23 cellular contexts compared by ENCODE assay signal in the genomic region with DNA sequence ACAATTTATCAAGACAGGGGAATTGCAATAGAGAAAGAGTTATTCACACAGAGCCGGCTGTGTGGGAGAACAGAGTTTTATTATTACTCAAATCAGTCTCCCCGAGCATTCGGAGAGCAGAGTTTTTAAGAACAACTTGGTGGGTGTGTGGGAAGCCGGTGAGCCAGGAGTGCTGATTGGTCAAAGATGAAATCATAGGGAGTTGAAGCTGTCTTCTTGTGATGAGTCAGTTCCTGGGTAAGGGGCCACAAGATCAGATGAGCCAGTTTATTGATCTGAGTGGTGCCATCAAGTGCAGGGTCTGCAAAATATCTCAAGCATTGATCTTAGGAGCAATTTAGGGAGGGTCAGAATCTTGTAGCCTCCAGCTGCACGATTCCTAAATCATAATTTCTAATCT. TPM values are rescaled to one million over a fixed set of nuclear protein-coding genes. Genes with fewer than 3 reads are reported as not detected.
DNase-seq lines count a peak whose midpoint lies in the region; ATAC-seq and TF ChIP-seq lines count a peak whose summit lies in the region.
"Had no signal": no experiment of that assay in that cellular context is flagged by ENCODE, and none has a peak within 500 bp of the region (broad histone marks: within the 10 kb centered on the region; RNA-seq: fewer than 3 reads in every experiment).

No MANE protein-coding gene starts in this region.

- H3K9me3 Mint-ChIP-seq in activated CD4-positive, alpha-beta memory T cell treated with anti-CD3 and anti-CD28 coated beads, Interleukin-2, amount 10 ng/mL, durations not matched to agents 7 days and 5 days, result no peaks in the 10 kb centered on the region

- DNase-seq in activated T-cell treated with anti-CD3 and anti-CD28 coated beads for 24 hours (ENCODE audit: low read depth) (peak; percentile 21), activated T-cell treated with anti-CD3 and anti-CD28 coated beads for 4 hours (no peak), osteoblast (ENCODE audit: insufficient read length, low spot score, missing footprints) (no peak), PC-3 (no peak)
- peak; percentile 24 for DNase-seq in activated CD4-positive, alpha-beta memory T cell treated with anti-CD3 and anti-CD28 coated beads, Interleukin-2, amount 10 ng/mL, durations not matched to agents 7 days and 5 days
- peak; percentile 4 for DNase-seq in stimulated activated CD4-positive, alpha-beta T cell treated with anti-CD3 and anti-CD28 coated beads, Interleukin-12 subunit alpha, Interleukin-12 subunit beta, amount 100 ng/mL, for 4 hours
- peak; percentile 62 for DNase-seq in stimulated activated CD8-positive, alpha-beta memory T cell treated with anti-CD3 and anti-CD28 coated beads, Interleukin-4, amount 100 ng/mL, for 48 hours
- DNase-seq in activated CD4-positive, CD25-positive, alpha-beta regulatory T cell (lab: John Stamatoyannopoulos, UW), result no peak
- DNase-seq: adrenal gland, C1 segment of cervical spinal cord, cortex of kidney, glutamatergic neuron, Kasumi-1, left colon, mesenchymal stem cell, NCI-H1048, NCI-H187 treated with DMSO at 0.1 percent for 48 hours, NCI-H774, right lobe of liver, SHP77, testis had no signal

- peaks cover 12% of the 10 kb centered on the region for H3K4me1 Mint-ChIP-seq in activated CD4-positive, alpha-beta memory T cell treated with anti-CD3 and anti-CD28 coated beads, Interleukin-2, amount 10 ng/mL, durations not matched to agents 7 days and 5 days

- no peak overlapping the region for H3K4me3 Mint-ChIP-seq in activated CD4-positive, alpha-beta memory T cell treated with anti-CD3 and anti-CD28 coated beads, Interleukin-2, amount 10 ng/mL, durations not matched to agents 7 days and 5 days

- intact Hi-C loops in PC-3 (cut with micrococcal nuclease), result no loop called here

- H3K27ac Mint-ChIP-seq in activated CD4-positive, alpha-beta memory T cell treated with anti-CD3 and anti-CD28 coated beads, Interleukin-2, amount 10 ng/mL, durations not matched to agents 7 days and 5 days, result peak overlapping the region; percentile 5

- H4K20me1 ChIP-seq in osteoblast (ENCODE audit: insufficient read depth, low read length) (no peaks in the 10 kb centered on the region), PC-3 (ENCODE audit: low read length) (no peaks in the 10 kb centered on the region)

- H3K4me2 ChIP-seq in osteoblast (ENCODE audit: insufficient read depth, low read length) (no peak overlapping the region), PC-3 (ENCODE audit: low read length) (no peak overlapping the region)

- CTCF ChIA-PET in activated CD4-positive, alpha-beta memory T cell treated with anti-CD3 and anti-CD28 coated beads, Interleukin-2, amount 10 ng/mL, durations not matched to agents 7 days and 5 days (lab: Charles Lee), result interaction anchor here (1.0 kb wide), 1 partner anchor 25 kb away, joined by 3 read pairs; no protein-coding TSS in a partner anchor
- CTCF ChIA-PET in PC-3 (lab: Charles Lee), result no interaction called here

- POLR2A ChIA-PET in activated CD4-positive, alpha-beta memory T cell treated with anti-CD3 and anti-CD28 coated beads, Interleukin-2, amount 10 ng/mL, durations not matched to agents 7 days and 5 days (lab: Charles Lee), result no interaction called here
- POLR2A ChIA-PET in PC-3 (lab: Charles Lee; ENCODE audit: unreplicated experiment), result no interaction called here

- H3K4me3 ChIP-seq in osteoblast (ENCODE audit: insufficient read depth, low read length) (no peak overlapping the region), PC-3 (ENCODE audit: low read length) (no peak overlapping the region)
- H3K4me3 ChIP-seq: adrenal gland, HAP-1, right lobe of liver, testis had no signal

- no peak overlapping the region for H3K9ac ChIP-seq in PC-3 (ENCODE audit: low read length)
- H3K9ac ChIP-seq: parathyroid adenoma had no signal

- no peak for ATAC-seq in PC-3
- ATAC-seq: left colon, right lobe of liver had no signal

- H3K27ac ChIP-seq in osteoblast (ENCODE audit: low read depth, low read length) (no peak overlapping the region), PC-3 (ENCODE audit: low read length) (no peak overlapping the region)
- H3K27ac ChIP-seq: adrenal gland, parathyroid adenoma, right lobe of liver, testis had no signal

- H3K4me1 ChIP-seq in osteoblast (ENCODE audit: insufficient read depth, low read length) (no peaks in the 10 kb centered on the region), PC-3 (ENCODE audit: insufficient read depth, low read length) (no peaks in the 10 kb centered on the region)
- H3K4me1 ChIP-seq: adrenal gland, HAP-1, parathyroid adenoma, right lobe of liver, testis had no signal

- H3K79me2 ChIP-seq in osteoblast (ENCODE audit: insufficient read depth, low read length), result no peaks in the 10 kb centered on the region
- no peaks in the 10 kb centered on the region for H3K79me2 ChIP-seq in PC-3 (ENCODE audit: low read length)
- H3K79me2 ChIP-seq: parathyroid adenoma had no signal

- H3F3A ChIP-seq in PC-3 (ENCODE audit: low read length, unreplicated experiment), result no peaks in the 10 kb centered on the region

- no peak overlapping the region for H2AFZ ChIP-seq in osteoblast (ENCODE audit: low read length)
- no peak overlapping the region for H2AFZ ChIP-seq in PC-3 (ENCODE audit: low read length)
- H2AFZ ChIP-seq: parathyroid adenoma had no signal

- TF ChIP-seq CTCF in osteoblast (IDR thresholded peaks at IDR 0.05; ENCODE audit: extremely low read depth, low read depth, low read length) (no peak), PC-3 (conservative IDR thresholded peaks at IDR 0.05; ENCODE audit: low read depth, low read length) (no peak)

- H3K36me3 Mint-ChIP-seq in activated CD4-positive, alpha-beta memory T cell treated with anti-CD3 and anti-CD28 coated beads, Interleukin-2, amount 10 ng/mL, durations not matched to agents 7 days and 5 days (ENCODE audit: low read depth), result no peaks in the 10 kb centered on the region

- no peaks in the 10 kb centered on the region for H3K27me3 Mint-ChIP-seq in activated CD4-positive, alpha-beta memory T cell treated with anti-CD3 and anti-CD28 coated beads, Interleukin-2, amount 10 ng/mL, durations not matched to agents 7 days and 5 days

- H3K9me3 ChIP-seq in osteoblast (ENCODE audit: low read depth, low read length) (no peaks in the 10 kb centered on the region), PC-3 (ENCODE audit: low read length) (no peaks in the 10 kb centered on the region)
- H3K9me3 ChIP-seq: adrenal gland, HAP-1, right lobe of liver, testis had no signal

- H3K36me3 ChIP-seq in osteoblast (ENCODE audit: insufficient read depth, low read length), result no peaks in the 10 kb centered on the region
- H3K36me3 ChIP-seq in PC-3 (ENCODE audit: low read depth, low read length), result no peaks in the 10 kb centered on the region
- H3K36me3 ChIP-seq: adrenal gland, HAP-1, right lobe of liver had no signal

- no peaks in the 10 kb centered on the region for H3K9me2 ChIP-seq in PC-3 (replicated peaks; ENCODE audit: low read length)

- H3K27me3 ChIP-seq in osteoblast (ENCODE audit: insufficient read depth, low read length) (peaks cover 10% of the 10 kb centered on the region), PC-3 (ENCODE audit: low read length) (no peaks in the 10 kb centered on the region)
- H3K27me3 ChIP-seq: adrenal gland, right lobe of liver, testis had no signal

- no TSS peak for BruUV-seq in PC-3 (replicated peaks; lab: Mats Ljungman, UMichigan)

RNA-seq across cellular contexts. Expression of gene ECI2, which starts 50.0 kb away (rescaled TPM):
- total RNA-seq in activated CD4-positive, alpha-beta memory T cell treated with anti-CD3 and anti-CD28 coated beads, Interleukin-2, amount 10 ng/mL, durations not matched to agents 7 days and 5 days, result 10 to 100 TPM; 35.5 to 37.2 TPM
- total RNA-seq in osteoblast, result 76.0 and 89.0 TPM in 2 replicates
- 66.2 and 143 TPM in 2 replicates for total RNA-seq in PC-3 (2014; rRNA removed)

Comparison
In these comparisons a context has a peak if more than half of its experiments do, and no peak if none do; other contexts are left out.
1. DNase-seq: peak in activated T-cell treated with anti-CD3 and anti-CD28 coated beads for 24 hours (single experiment), activated CD4-positive, alpha-beta memory T cell treated with anti-CD3 and anti-CD28 coated beads, Interleukin-2, amount 10 ng/mL, durations not matched to agents 7 days and 5 days (single experiment), stimulated activated CD4-positive, alpha-beta T cell treated with anti-CD3 and anti-CD28 coated beads, Interleukin-12 subunit alpha, Interleukin-12 subunit beta, amount 100 ng/mL, for 4 hours (single experiment) and stimulated activated CD8-positive, alpha-beta memory T cell treated with anti-CD3 and anti-CD28 coated beads, Interleukin-4, amount 100 ng/mL, for 48 hours (single experiment); none in activated T-cell treated with anti-CD3 and anti-CD28 coated beads for 4 hours (single experiment), activated CD4-positive, CD25-positive, alpha-beta regulatory T cell (0 of 4), osteoblast (single experiment) and PC-3 (single experiment).